Comparison of ENCODE assay signal across 9 cellular contexts in the genomic region with DNA sequence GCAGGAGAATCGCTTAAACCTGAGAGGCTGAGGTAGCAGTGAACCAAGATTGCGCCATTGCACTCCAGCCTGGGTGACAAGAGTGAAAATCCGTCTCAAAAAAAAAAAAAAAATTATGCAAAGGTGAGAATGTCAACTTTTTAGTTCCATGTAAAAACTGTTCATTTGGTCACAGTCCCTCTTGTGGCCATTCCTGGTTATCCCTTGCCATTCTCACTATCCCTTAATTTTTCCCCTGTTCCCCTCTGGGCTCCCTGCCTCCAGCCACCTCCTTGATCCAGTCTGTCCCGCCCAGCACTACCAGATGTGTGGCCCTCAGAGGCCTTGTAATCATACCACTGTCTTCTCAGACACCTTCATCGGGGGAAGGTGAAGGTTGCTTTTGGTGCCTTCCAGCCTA. TPM values are rescaled to one million over a fixed set of nuclear protein-coding genes. Genes with fewer than 3 reads are reported as not detected.
DNase-seq lines count a peak whose midpoint lies in the region; ATAC-seq and TF ChIP-seq lines count a peak whose summit lies in the region.
"Had no signal": no experiment of that assay in that cellular context is flagged by ENCODE, and none has a peak within 500 bp of the region (broad histone marks: within the 10 kb centered on the region; RNA-seq: fewer than 3 reads in every experiment).

No MANE protein-coding gene starts in this region.

- intact Hi-C loops in MCF 10A (cut with micrococcal nuclease) (no loop called here), breast epithelium (cut with DNase I; ENCODE audit: low total_unique reads) (no loop called here)

- H3K9me3 Mint-ChIP-seq in MCF 10A (ENCODE audit: unreplicated experiment), result no peaks in the 10 kb centered on the region
- no peaks in the 10 kb centered on the region for H3K9me3 Mint-ChIP-seq in type B pancreatic cell

- H3K27ac Mint-ChIP-seq in MCF 10A (ENCODE audit: low read depth, unreplicated experiment), result no peak overlapping the region
- no peak overlapping the region for H3K27ac Mint-ChIP-seq in type B pancreatic cell

- H3K27me3 ChIP-seq in breast epithelium, result no peaks in the 10 kb centered on the region

- H3K4me1 ChIP-seq in breast epithelium, result no peaks in the 10 kb centered on the region

- no peak overlapping the region for H3K4me3 Mint-ChIP-seq in MCF 10A (ENCODE audit: unreplicated experiment)
- H3K4me3 Mint-ChIP-seq in type B pancreatic cell, result no peak overlapping the region

- H3K36me3 Mint-ChIP-seq in MCF 10A (ENCODE audit: insufficient read depth, unreplicated experiment) (peaks cover 16% of the 10 kb centered on the region), type B pancreatic cell (peaks cover 15% of the 10 kb centered on the region)

- H3K36me3 ChIP-seq in breast epithelium, result no peaks in the 10 kb centered on the region

- no peak for ATAC-seq in HG02588 (IDR thresholded peaks at IDR 0.05; ENCODE audit: unreplicated experiment)

- POLR2A ChIA-PET in MCF 10A (lab: Yijun Ruan, JAX), result interaction anchor here (2.5 kb wide), 1 partner anchor 23 kb away, joined by 33 read pairs; the partner anchor contains the start of gene DCAF7
- POLR2A ChIA-PET in RWPE1 (lab: Yijun Ruan, JAX; ENCODE audit: low non-redundant PET), result no interaction called here

- DNase-seq in MCF 10A (ENCODE audit: unreplicated experiment) (peak; percentile 10), breast epithelium (ENCODE audit: low spot score in 2 of 2) (no peak), RWPE1 (ENCODE audit: low spot score) (no peak), fibroblast of pulmonary artery (ENCODE audit: low read depth) (peak; percentile 4), type B pancreatic cell (ENCODE audit: extremely low spot score, unreplicated experiment) (no peak), NCI-H510A treated with DMSO at 0.1 percent for 48 hours (lab: John Stamatoyannopoulos, UW) (no peak), NCI-H2196 treated with DMSO at 0.1 percent for 48 hours (lab: John Stamatoyannopoulos, UW; ENCODE audit: unreplicated experiment) (no peak)

- no peak for TF ChIP-seq POLR2A in breast epithelium (IDR thresholded peaks at IDR 0.05)

- no peaks in the 10 kb centered on the region for H3K9me3 ChIP-seq in breast epithelium

- TF ChIP-seq CTCF in MCF 10A (IDR thresholded peaks at IDR 0.05; ENCODE audit: unreplicated experiment) (peak; percentile 14), breast epithelium (IDR thresholded peaks at IDR 0.05) (peak in 1 of 3 donors; percentile 21), RWPE1 (conservative IDR thresholded peaks at IDR 0.05; ENCODE audit: low read depth) (peak; percentile 29), fibroblast of pulmonary artery (IDR thresholded peaks at IDR 0.05; ENCODE audit: low read length, missing control alignments) (peak; percentile 34), type B pancreatic cell (conservative IDR thresholded peaks at IDR 0.05) (peak; percentile 68)

- H3K27me3 Mint-ChIP-seq in MCF 10A (ENCODE audit: insufficient read depth, unreplicated experiment), result no peaks in the 10 kb centered on the region
- no peaks in the 10 kb centered on the region for H3K27me3 Mint-ChIP-seq in type B pancreatic cell

- H3K4me1 Mint-ChIP-seq in MCF 10A (ENCODE audit: insufficient read depth, unreplicated experiment), result peaks cover 13% of the 10 kb centered on the region
- H3K4me1 Mint-ChIP-seq in type B pancreatic cell (ENCODE audit: unreplicated experiment), result peaks cover 11% of the 10 kb centered on the region

- H3K4me3 ChIP-seq in breast epithelium (no peak overlapping the region), fibroblast of pulmonary artery (replicated peaks; ENCODE audit: low read depth, low read length) (no peak overlapping the region)

- H3K27ac ChIP-seq in breast epithelium, result no peak overlapping the region
- H3K27ac ChIP-seq in RWPE1, result no peak overlapping the region
- H3K27ac ChIP-seq: epithelial cell of prostate had no signal

- CTCF ChIA-PET in MCF 10A (lab: Yijun Ruan, JAX), result interaction anchor here (0.6 to 1.8 kb wide), 6 partner anchors 9 to 1982 kb away, joined by 3 to 7 read pairs (median 4); no protein-coding TSS in a partner anchor
- CTCF ChIA-PET in RWPE1 (lab: Yijun Ruan, JAX), result interaction anchor here (0.6 to 1.1 kb wide), 3 partner anchors 23 to 138 kb away, joined by 3 to 5 read pairs (median 5); no protein-coding TSS in a partner anchor

- BruUV-seq in MCF 10A (replicated peaks; lab: Mats Ljungman, UMichigan), result no TSS peak

RNA-seq across cellular contexts. Expression of gene DCAF7, which starts 23.4 kb away (rescaled TPM):
- total RNA-seq in MCF 10A (2022) (81.6 and 91.4 TPM in 2 replicates), breast epithelium (10 to 100 TPM; 23.0 to 29.6 (median 27.2) TPM), type B pancreatic cell (ENCODE audit: low replicate concordance) (94.7 and 123 TPM in 2 replicates)

RNA-seq across cellular contexts. Expression of gene TACO1, which starts 27.1 kb away (rescaled TPM):
- total RNA-seq in MCF 10A (2022), result 36.5 and 38.7 TPM in 2 replicates
- 10 to 100 TPM; 11.0 to 12.4 (median 11.1) TPM for total RNA-seq in breast epithelium
- 22.3 and 24.4 TPM in 2 replicates for total RNA-seq in type B pancreatic cell (ENCODE audit: low replicate concordance)

RNA-seq across cellular contexts. Expression of gene MAP3K3, which starts 48.6 kb away (rescaled TPM):
- total RNA-seq in MCF 10A (2022) (12.8 and 13.8 TPM in 2 replicates), breast epithelium (10 to 100 TPM; 44.9 to 60.0 (median 47.9) TPM), type B pancreatic cell (ENCODE audit: low replicate concordance) (10.5 and 26.2 TPM in 2 replicates)

RNA-seq across cellular contexts. Expression of gene KCNH6, which starts 50.5 kb away (rescaled TPM):
- not detected in 2 replicates for total RNA-seq in MCF 10A (2022)
- not detected for total RNA-seq in breast epithelium
- total RNA-seq in type B pancreatic cell (ENCODE audit: low replicate concordance), result 4.4 and 9.0 TPM in 2 replicates

Comparison
In these comparisons a context has a peak if more than half of its experiments do, and no peak if none do; other contexts are left out.
1. DNase-seq: peak in MCF 10A (single experiment) and fibroblast of pulmonary artery (single experiment); none in breast epithelium (0 of 2), RWPE1 (single experiment), type B pancreatic cell (single experiment), NCI-H510A treated with DMSO at 0.1 percent for 48 hours (single experiment) and NCI-H2196 treated with DMSO at 0.1 percent for 48 hours (single experiment).